ENCODE assay signal across 9 cellular contexts in genomic region chr9:112971415-112971814, GRCh38. TPM values are rescaled to one million over a fixed set of nuclear protein-coding genes. Genes with fewer than 3 reads are reported as not detected.
DNase-seq lines count a peak whose midpoint lies in the region; ATAC-seq and TF ChIP-seq lines count a peak whose summit lies in the region.
"Had no signal": no experiment of that assay in that cellular context is flagged by ENCODE, and none has a peak within 500 bp of the region (broad histone marks: within the 10 kb centered on the region; RNA-seq: fewer than 3 reads in every experiment).

No MANE protein-coding gene starts in this region.

- no peak overlapping the region for H3K4me3 ChIP-seq in KMS-11 (IDR thresholded peaks at IDR 0.05; ENCODE audit: insufficient read depth, low read depth, low read length)

- no peak overlapping the region for H3K4me2 ChIP-seq in KMS-11

- H3K4me3 Mint-ChIP-seq in WTC11 (no peak overlapping the region), nephron progenitor cell (no peak overlapping the region)

- intact Hi-C loops in left cardiac atrium (cut with DNase I) = no loop called here

- H3K27me3 Mint-ChIP-seq in WTC11 (ENCODE audit: low read depth) (peaks cover 26% of the 10 kb centered on the region), nephron progenitor cell (ENCODE audit: low read depth, poor library complexity) (peaks cover 47% of the 10 kb centered on the region)

- H3K79me2 ChIP-seq in KMS-11 (ENCODE audit: insufficient read depth, low read depth) = no peaks in the 10 kb centered on the region

- ATAC-seq in WTC11 (peak; percentile 88), HG02610 (IDR thresholded peaks at IDR 0.05; ENCODE audit: unreplicated experiment) (no peak), left cardiac atrium (no peak)

- TF ChIP-seq CTCF in KMS-11 (conservative IDR thresholded peaks at IDR 0.05; ENCODE audit: low read depth, low read length) = 0 out of 2 replicates have a peak, but pooled peaks have one; percentile 31
- peak; percentile 44 for TF ChIP-seq CTCF in WTC11 (IDR thresholded peaks at IDR 0.05)
- TF ChIP-seq CTCF in nephron progenitor cell (IDR thresholded peaks at IDR 0.05) = peak; percentile 34

- H3K9me3 Mint-ChIP-seq in WTC11 (peaks cover 37% of the 10 kb centered on the region), nephron progenitor cell (peaks cover 25% of the 10 kb centered on the region)

- no peaks in the 10 kb centered on the region for H3K4me1 ChIP-seq in KMS-11 (ENCODE audit: low read depth, poor library complexity, severe bottlenecking)

- H2AFZ ChIP-seq in KMS-11 (ENCODE audit: low read depth) = no peak overlapping the region

- H3K27ac ChIP-seq in KMS-11 = no peak overlapping the region
- H3K27ac ChIP-seq: neutrophil had no signal

- DNase-seq in NCI-H82 (lab: John Stamatoyannopoulos, UW) (peak; percentile 36), NCI-H82 treated with DMSO at 0.1 percent for 48 hours (lab: John Stamatoyannopoulos, UW; ENCODE audit: unreplicated experiment) (no peak), WTC11 (ENCODE audit: low spot score) (peak; percentile 58), nephron progenitor cell (peak; percentile 14), left cardiac atrium (no peak)
- DNase-seq in activated CD8-positive, alpha-beta memory T cell treated with anti-CD3 and anti-CD28 coated beads, Interleukin-2, amount 50 U/mL, for 48 hours = no peak

- no peak overlapping the region for H3K9ac ChIP-seq in KMS-11

- H3K36me3 ChIP-seq in KMS-11 (ENCODE audit: insufficient read depth) = no peaks in the 10 kb centered on the region
- H3K36me3 ChIP-seq: neutrophil had no signal

- H3K4me1 Mint-ChIP-seq in WTC11 (0 out of 2 replicates have a peak, but pooled peaks cover 2% of the 10 kb centered on the region), nephron progenitor cell (no peaks in the 10 kb centered on the region)

- no peaks in the 10 kb centered on the region for H4K20me1 ChIP-seq in KMS-11 (ENCODE audit: insufficient read depth)

- no peaks in the 10 kb centered on the region for H3K27me3 ChIP-seq in KMS-11 (ENCODE audit: insufficient read depth, low read depth)

- peaks cover 4% of the 10 kb centered on the region for H3K36me3 Mint-ChIP-seq in WTC11
- H3K36me3 Mint-ChIP-seq in nephron progenitor cell (ENCODE audit: low read depth) = no peaks in the 10 kb centered on the region

- CTCF ChIA-PET in WTC11 (lab: Charles Lee) = interaction anchor here (0.6 to 1.7 kb wide), 9 partner anchors 12 to 49 kb away, joined by 3 to 5 read pairs (median 3); partner anchors contain the start of gene ZNF883

- POLR2A ChIA-PET in WTC11 (lab: Charles Lee) = no interaction called here

- no peak overlapping the region for H3K27ac Mint-ChIP-seq in WTC11
- no peak overlapping the region for H3K27ac Mint-ChIP-seq in nephron progenitor cell

TF ChIP-seq in WTC11, 78 proteins besides CTCF, POLR2A, EP300 and RAD21 (continues in another document):
- no peak for TF ChIP-seq AFF4 (CRISPR knock-in tag; IDR thresholded peaks at IDR 0.05; ENCODE audit: borderline replicate concordance)
- TF ChIP-seq ZSCAN18 (CRISPR knock-in tag; IDR thresholded peaks at IDR 0.05) = no peak
- TF ChIP-seq ZMAT4 (CRISPR knock-in tag; IDR thresholded peaks at IDR 0.05) = no peak
- no peak for TF ChIP-seq TEAD4 (CRISPR knock-in tag; IDR thresholded peaks at IDR 0.05)
- no peak for TF ChIP-seq TEAD1 (CRISPR knock-in tag; IDR thresholded peaks at IDR 0.05)
- TF ChIP-seq ZNF263 (CRISPR knock-in tag; IDR thresholded peaks at IDR 0.05; ENCODE audit: low read depth) = no peak
- no peak for TF ChIP-seq EMX1 (CRISPR knock-in tag; IDR thresholded peaks at IDR 0.05)
- no peak for TF ChIP-seq ARID4B (CRISPR knock-in tag; IDR thresholded peaks at IDR 0.05; ENCODE audit: borderline replicate concordance)
- no peak for TF ChIP-seq ERG (CRISPR knock-in tag; IDR thresholded peaks at IDR 0.05)
- no peak for TF ChIP-seq MYBL2 (CRISPR knock-in tag; IDR thresholded peaks at IDR 0.05)
- no peak for TF ChIP-seq PRRX2 (CRISPR knock-in tag; IDR thresholded peaks at IDR 0.05)

RNA-seq across cellular contexts. Expression of gene ZNF883, which starts 40.6 kb away (rescaled TPM):
- total RNA-seq in WTC11 (2021) (22.0 to 25.4 TPM (median 22.6 TPM) in 3 replicates), left cardiac atrium (1 to 10 TPM; 2.8 to 6.0 TPM)

Comparison
In these comparisons a context has a peak if more than half of its experiments do, and no peak if none do; other contexts are left out.
1. DNase-seq: peak in NCI-H82 (single experiment), WTC11 (single experiment) and nephron progenitor cell (single experiment); none in NCI-H82 treated with DMSO at 0.1 percent for 48 hours (single experiment), activated CD8-positive, alpha-beta memory T cell treated with anti-CD3 and anti-CD28 coated beads, Interleukin-2, amount 50 U/mL, for 48 hours (single experiment) and left cardiac atrium (single experiment).
2. Peak in every context shown above with its lines, with median percentiles within 50 percentile points of each other: CTCF ChIP-seq.